Comparison of ENCODE assay signal across 13 cellular contexts in genomic region chr9:106868565-106868964, GRCh38. TPM values are rescaled to one million over a fixed set of nuclear protein-coding genes. Genes with fewer than 3 reads are reported as not detected.
A peak's percentile ranks its signal among the peaks of the same experiment; 100 is the strongest.
DNase-seq lines count a peak whose midpoint lies in the region; ATAC-seq and TF ChIP-seq lines count a peak whose summit lies in the region.
"Had no signal": no experiment of that assay in that cellular context is flagged by ENCODE, and none has a peak within 500 bp of the region (broad histone marks: within the 10 kb centered on the region; RNA-seq: fewer than 3 reads in every experiment).

No MANE protein-coding gene starts in this region.

- POLR2A ChIA-PET in Caco-2 (lab: Charles Lee), result no interaction called here

- intact Hi-C loops in adrenal gland (cut with DNase I), result no loop called here
- intact Hi-C loops in Caco-2 (cut with micrococcal nuclease; ENCODE audit: unreplicated experiment), result loop anchor here (10.0 kb wide), 1 partner anchor 306 kb away; no protein-coding TSS in a partner anchor

- H3K27me3 Mint-ChIP-seq in neural crest cell (ENCODE audit: low read depth) (peaks cover 2% of the 10 kb centered on the region), type B pancreatic cell (no peaks in the 10 kb centered on the region), osteocyte (ENCODE audit: unreplicated experiment) (no peaks in the 10 kb centered on the region), Caco-2 (ENCODE audit: insufficient read depth, unreplicated experiment) (no peaks in the 10 kb centered on the region)

- H3K4me3 ChIP-seq in adrenal gland (no peak overlapping the region), gastroesophageal sphincter (no peak overlapping the region), Caco-2 (ENCODE audit: low read depth, low read length) (no peak overlapping the region)

- H3K27ac Mint-ChIP-seq in neural crest cell (ENCODE audit: unreplicated experiment) (no peak overlapping the region), type B pancreatic cell (no peak overlapping the region), osteocyte (ENCODE audit: unreplicated experiment) (no peak overlapping the region), Caco-2 (ENCODE audit: unreplicated experiment) (no peak overlapping the region)
- H3K27ac Mint-ChIP-seq: activated naive CD4-positive, alpha-beta T cell treated with anti-CD3 and anti-CD28 coated beads, Interleukin-2, amount 10 ng/mL, durations not matched to agents 7 days and 5 days had no signal

- peak overlapping the region; percentile 16 for H3K4me3 Mint-ChIP-seq in neural crest cell
- peak overlapping the region; percentile 72 for H3K4me3 Mint-ChIP-seq in type B pancreatic cell
- no peak overlapping the region for H3K4me3 Mint-ChIP-seq in osteocyte (ENCODE audit: unreplicated experiment)
- no peak overlapping the region for H3K4me3 Mint-ChIP-seq in Caco-2 (ENCODE audit: unreplicated experiment)
- H3K4me3 Mint-ChIP-seq: activated naive CD4-positive, alpha-beta T cell treated with anti-CD3 and anti-CD28 coated beads, Interleukin-2, amount 10 ng/mL, durations not matched to agents 7 days and 5 days had no signal

- H3K27ac ChIP-seq in adrenal gland, result peak overlapping the region in 4 of 5 donors; percentile 12 to 72 (median 46)
- H3K27ac ChIP-seq in gastroesophageal sphincter, result peak overlapping the region; percentile 71 to 76 (median 76)
- H3K27ac ChIP-seq: HL-60 had no signal

- no peak for TF ChIP-seq POLR2A in adrenal gland (IDR thresholded peaks at IDR 0.05)
- TF ChIP-seq POLR2A in gastroesophageal sphincter (IDR thresholded peaks at IDR 0.05), result no peak

- no TSS peak for BruUV-seq in Caco-2 (replicated peaks; lab: Mats Ljungman, UMichigan)

- TF ChIP-seq CTCF in adrenal gland (IDR thresholded peaks at IDR 0.05), result no peak
- TF ChIP-seq CTCF in gastroesophageal sphincter (IDR thresholded peaks at IDR 0.05), result no peak
- TF ChIP-seq CTCF in neural crest cell (conservative IDR thresholded peaks at IDR 0.05), result no peak
- no peak for TF ChIP-seq CTCF in type B pancreatic cell (conservative IDR thresholded peaks at IDR 0.05)
- TF ChIP-seq CTCF in osteocyte (IDR thresholded peaks at IDR 0.05), result no peak
- TF ChIP-seq CTCF in Caco-2 (IDR thresholded peaks at IDR 0.05; ENCODE audit: insufficient read depth in 1 of 2, low read depth in 1 of 2, low read length in 1 of 2, severe bottlenecking in 1 of 2, unreplicated experiment in 1 of 2), result no peak

- peaks cover 75% of the 10 kb centered on the region for H3K4me1 Mint-ChIP-seq in neural crest cell
- peaks cover 57% of the 10 kb centered on the region for H3K4me1 Mint-ChIP-seq in type B pancreatic cell (ENCODE audit: unreplicated experiment)
- H3K4me1 Mint-ChIP-seq in osteocyte (ENCODE audit: unreplicated experiment), result peaks cover 66% of the 10 kb centered on the region
- H3K4me1 Mint-ChIP-seq in Caco-2 (ENCODE audit: low read depth, unreplicated experiment), result peaks cover 12% of the 10 kb centered on the region

- TF ChIP-seq EP300 in gastroesophageal sphincter (IDR thresholded peaks at IDR 0.05), result no peak

- H3K9me3 Mint-ChIP-seq in neural crest cell, result no peaks in the 10 kb centered on the region
- H3K9me3 Mint-ChIP-seq in type B pancreatic cell, result peaks cover 7% of the 10 kb centered on the region
- H3K9me3 Mint-ChIP-seq in osteocyte (ENCODE audit: unreplicated experiment), result no peaks in the 10 kb centered on the region
- no peaks in the 10 kb centered on the region for H3K9me3 Mint-ChIP-seq in Caco-2 (ENCODE audit: unreplicated experiment)
- H3K9me3 Mint-ChIP-seq: activated naive CD4-positive, alpha-beta T cell treated with anti-CD3 and anti-CD28 coated beads, Interleukin-2, amount 10 ng/mL, durations not matched to agents 7 days and 5 days had no signal

- H3K9me3 ChIP-seq in adrenal gland (replicated peaks in 1 of 3) (no peaks in the 10 kb centered on the region), gastroesophageal sphincter (no peaks in the 10 kb centered on the region), Caco-2 (no peaks in the 10 kb centered on the region)

- 31 to 43% (median 39%) methylated on average over 5 of the region's 5 CpGs for WGBS in adrenal gland, 4 donors
- 35 to 46% methylated on average over 5 of the region's 5 CpGs for WGBS in gastroesophageal sphincter (ENCODE audit: low coverage in 1 of 2), 2 donors

- H3K27me3 ChIP-seq in adrenal gland, result no peaks in the 10 kb centered on the region
- no peaks in the 10 kb centered on the region for H3K27me3 ChIP-seq in gastroesophageal sphincter
- no peaks in the 10 kb centered on the region for H3K27me3 ChIP-seq in Caco-2 (replicated peaks; ENCODE audit: control insufficient read depth, insufficient read depth, low read length)

- ATAC-seq in gastroesophageal sphincter, result peak; percentile 39
- ATAC-seq in HG03025 (IDR thresholded peaks at IDR 0.05; ENCODE audit: low FRiP score, unreplicated experiment), result no peak

- CTCF ChIA-PET in Caco-2 (lab: Charles Lee), result no interaction called here

- H3K4me1 ChIP-seq in adrenal gland (replicated peaks in 1 of 2) (peaks cover 37 to 64% of the 10 kb centered on the region in 2 donors), gastroesophageal sphincter (peaks cover 35 to 91% (median 40%) of the 10 kb centered on the region in 3 donors), Caco-2 (0 out of 2 replicates have a peak, but pooled peaks cover 9% of the 10 kb centered on the region)

- H3K36me3 ChIP-seq in adrenal gland (replicated peaks in 1 of 2) (no peaks in the 10 kb centered on the region), gastroesophageal sphincter (no peaks in the 10 kb centered on the region), Caco-2 (ENCODE audit: control insufficient read depth, insufficient read depth, low read length) (no peaks in the 10 kb centered on the region)

- peaks cover 34% of the 10 kb centered on the region for H3K36me3 Mint-ChIP-seq in neural crest cell (ENCODE audit: low read depth)
- H3K36me3 Mint-ChIP-seq in type B pancreatic cell, result peaks cover 53% of the 10 kb centered on the region
- no peaks in the 10 kb centered on the region for H3K36me3 Mint-ChIP-seq in osteocyte (ENCODE audit: unreplicated experiment)
- H3K36me3 Mint-ChIP-seq in Caco-2 (ENCODE audit: insufficient read depth, unreplicated experiment), result peaks cover 18% of the 10 kb centered on the region

- DNase-seq in adrenal gland (peak in 6 of 7 donors; percentile 49 to 78 (median 69)), neural crest cell (ENCODE audit: low read depth, low spot score) (no peak), type B pancreatic cell (ENCODE audit: extremely low spot score, unreplicated experiment) (no peak), osteocyte (ENCODE audit: extremely low spot score, unreplicated experiment) (no peak), Caco-2 (no peak), KG1 (lab: John Stamatoyannopoulos, UW) (no peak)
- DNase-seq: activated CD4-positive, alpha-beta T cell treated with anti-CD3 and anti-CD28 coated beads, Interleukin-2, amount 50 U/mL, for 4 hours; activated naive CD4-positive, alpha-beta T cell treated with anti-CD3 and anti-CD28 coated beads, Interleukin-2, amount 10 ng/mL, durations not matched to agents 7 days and 5 days; NCI-H82; SW 1271 had no signal

RNA-seq across cellular contexts. Expression of gene ZNF462, which starts 5.6 kb away (rescaled TPM):
- total RNA-seq in adrenal gland (10 to 100 TPM; 26.4 to 86.9 (median 49.2) TPM), gastroesophageal sphincter (10 to 100 TPM; 19.1 to 57.9 (median 35.6) TPM), neural crest cell (195 and 199 TPM in 2 replicates), type B pancreatic cell (ENCODE audit: low replicate concordance) (124 and 129 TPM in 2 replicates), osteocyte (55.0 and 57.3 TPM in 2 replicates), Caco-2 (2022) (34.5 and 36.8 TPM in 2 replicates)
- 10 to 100 TPM in 1 of 3 donors, 1 to 10 TPM in 2; 4.9 to 13.5 (median 7.3) TPM for polyA plus RNA-seq in adrenal gland

Comparison
In these comparisons a context has a peak if more than half of its experiments do, and no peak if none do; other contexts are left out.
1. DNase-seq: peak in adrenal gland (6 of 7); none in neural crest cell (single experiment), type B pancreatic cell (single experiment), osteocyte (single experiment), Caco-2 (0 of 2) and KG1 (single experiment).
2. H3K4me3 Mint-ChIP-seq: peak in neural crest cell (single experiment) and type B pancreatic cell (single experiment); none in osteocyte (single experiment) and Caco-2 (single experiment).